Comparison of ENCODE assay signal across 40 cellular contexts in genomic region chr10:98431016-98431415, GRCh38. TPM values are rescaled to one million over a fixed set of nuclear protein-coding genes. Genes with fewer than 3 reads are reported as not detected.
DNase-seq lines count a peak whose midpoint lies in the region; ATAC-seq and TF ChIP-seq lines count a peak whose summit lies in the region.
"Had no signal": no experiment of that assay in that cellular context is flagged by ENCODE, and none has a peak within 500 bp of the region (broad histone marks: within the 10 kb centered on the region; RNA-seq: fewer than 3 reads in every experiment).

No MANE protein-coding gene starts in this region.

- H3K27ac Mint-ChIP-seq in endothelial cell (ENCODE audit: unreplicated experiment): no peak overlapping the region
- H3K27ac Mint-ChIP-seq: activated CD4-positive, alpha-beta memory T cell treated with anti-CD3 and anti-CD28 coated beads for 36 hours; activated T-helper 2 cell treated with anti-CD3 and anti-CD28 coated beads, Interferon-gamma antibody, Interleukin-2, Interleukin-4, amounts not matched to agents 10 μg/mL and 5 μg/mL and 100 μg/mL, durations not matched to agents 14 hours and 24 hours and 36 hours; B cell; CD8-positive, alpha-beta T cell; T-helper 17 cell had no signal

- ATAC-seq in Right ventricle myocardium inferior (peak; percentile 96), left ventricle myocardium superior (peak; percentile 98), HG02678 (IDR thresholded peaks at IDR 0.05; ENCODE audit: unreplicated experiment) (no peak), HG02852 (IDR thresholded peaks at IDR 0.05; ENCODE audit: unreplicated experiment) (no peak)
- ATAC-seq: A549; activated naive CD4-positive, alpha-beta T cell treated with anti-CD3 and anti-CD28 coated beads, Interleukin-2, amount 50 U/mL, for 72 hours; CD8-positive, alpha-beta T cell; GM12878; HepG2; mucosa of descending colon; natural killer cell; pancreas; PC-3; T-helper 17 cell had no signal

- H3K36me3 ChIP-seq in right atrium auricular region: peaks cover 72% of the 10 kb centered on the region
- H3K36me3 ChIP-seq in tibial artery: peaks cover 77 to 95% (median 90%) of the 10 kb centered on the region in 3 donors

- H3K27me3 ChIP-seq in right atrium auricular region (no peaks in the 10 kb centered on the region), tibial artery (no peaks in the 10 kb centered on the region)
- H3K27me3 ChIP-seq: colonic mucosa, pancreas, suprapubic skin had no signal

- DNase-seq in Right ventricle myocardium inferior (ENCODE audit: missing footprints): no peak
- no peak for DNase-seq in right atrium auricular region (ENCODE audit: low spot score)
- no peak for DNase-seq in endothelial cell (ENCODE audit: low spot score)
- DNase-seq in left ventricle myocardium superior: peak; percentile 88
- no peak for DNase-seq in tibial artery
- DNase-seq in hepatic stellate cell (ENCODE audit: low spot score): no peak
- DNase-seq: activated CD4-positive, alpha-beta memory T cell treated with anti-CD3 and anti-CD28 coated beads for 36 hours; activated CD4-positive, CD25-positive, alpha-beta regulatory T cell treated with anti-CD3 and anti-CD28 coated beads, Interleukin-2, amount 50 U/mL, for 72 hours; activated CD8-positive, alpha-beta memory T cell treated with anti-CD3 and anti-CD28 coated beads, Interleukin-2, amount 50 U/mL, for 48 hours; anterior cingulate cortex; CD8-positive, alpha-beta T cell; colonic mucosa; DMS 273 treated with DMSO at 0.1 percent for 48 hours; effector memory CD4-positive, alpha-beta T cell; EL; HCEC 1CT; Kasumi-1; kidney glomerular epithelial cell; mucosa of descending colon; MV-4-11; natural killer cell; NCI-H1436; NCI-H2081; NCI-H2227 treated with DMSO at 0.1 percent for 48 hours; NCI-H526 treated with DMSO at 0.1 percent for 48 hours; PC-3; SHP77; stimulated activated naive CD4-positive, alpha-beta T cell treated with Interleukin-2 at 50 U/mL for 16 hours; T-helper 17 cell had no signal

- no peak overlapping the region for H3K4me3 ChIP-seq in right atrium auricular region
- no peak overlapping the region for H3K4me3 ChIP-seq in tibial artery
- H3K4me3 ChIP-seq: A549, colonic mucosa, GM12878, mucosa of descending colon, pancreas, smooth muscle cell, suprapubic skin had no signal

- peaks cover 5% of the 10 kb centered on the region for H3K9me3 Mint-ChIP-seq in endothelial cell (ENCODE audit: unreplicated experiment)

- H3K4me1 ChIP-seq in right atrium auricular region: peaks cover 0 to 5% of the 10 kb centered on the region in 2 donors
- H3K4me1 ChIP-seq in tibial artery: no peaks in the 10 kb centered on the region
- H3K4me1 ChIP-seq: A549, colonic mucosa, pancreas, suprapubic skin had no signal

- H3K4me3 Mint-ChIP-seq in endothelial cell (ENCODE audit: unreplicated experiment): peak overlapping the region; percentile 65
- H3K4me3 Mint-ChIP-seq: activated CD4-positive, alpha-beta memory T cell treated with anti-CD3 and anti-CD28 coated beads for 36 hours; B cell; CD8-positive, alpha-beta T cell; natural killer cell; T-helper 17 cell had no signal

- H3K9me3 ChIP-seq in right atrium auricular region (peaks cover 0 to 7% of the 10 kb centered on the region in 2 donors), tibial artery (no peaks in the 10 kb centered on the region)
- H3K9me3 ChIP-seq: colonic mucosa, mucosa of descending colon, pancreas, suprapubic skin had no signal

- H3K27ac ChIP-seq in right atrium auricular region (peak overlapping the region in 1 of 2 donors; percentile 72), tibial artery (no peak overlapping the region)
- H3K27ac ChIP-seq: A549, colonic mucosa, pancreas, suprapubic skin had no signal

- H3K36me3 Mint-ChIP-seq in endothelial cell (ENCODE audit: low read depth, unreplicated experiment): peaks cover 57% of the 10 kb centered on the region

- intact Hi-C loops in Right ventricle myocardium inferior (cut with DNase I) (no loop called here), left ventricle myocardium superior (cut with micrococcal nuclease) (no loop called here), tibial artery (cut with DNase I; ENCODE audit: low total_unique reads) (no loop called here)

- no peak for TF ChIP-seq CTCF in right atrium auricular region (IDR thresholded peaks at IDR 0.05)
- TF ChIP-seq CTCF in endothelial cell (IDR thresholded peaks at IDR 0.05; ENCODE audit: unreplicated experiment): no peak
- TF ChIP-seq CTCF in tibial artery (IDR thresholded peaks at IDR 0.05): no peak

- peaks cover 3% of the 10 kb centered on the region for H3K27me3 Mint-ChIP-seq in endothelial cell (ENCODE audit: unreplicated experiment)
- H3K27me3 Mint-ChIP-seq: activated CD4-positive, alpha-beta memory T cell treated with anti-CD3 and anti-CD28 coated beads for 36 hours; B cell; T-helper 17 cell had no signal

- H3K4me1 Mint-ChIP-seq in endothelial cell (ENCODE audit: unreplicated experiment): no peaks in the 10 kb centered on the region
- H3K4me1 Mint-ChIP-seq: B cell, natural killer cell had no signal

RNA-seq across cellular contexts. Expression of gene HPS1, which starts 15.7 kb away (rescaled TPM):
- total RNA-seq in Right ventricle myocardium inferior: 27.9 TPM
- 10 to 100 TPM; 26.9 to 43.6 TPM for total RNA-seq in right atrium auricular region
- 30.6 TPM for total RNA-seq in endothelial cell (ENCODE audit: unreplicated experiment)
- total RNA-seq in left ventricle myocardium superior: 28.9 TPM

RNA-seq across cellular contexts. Expression of gene PYROXD2, which starts 16.0 kb away (rescaled TPM):
- total RNA-seq in Right ventricle myocardium inferior (10.7 TPM), right atrium auricular region (1 to 10 TPM; 1.8 to 5.2 TPM), endothelial cell (ENCODE audit: unreplicated experiment) (5.8 TPM), left ventricle myocardium superior (11.6 TPM)

Comparison
In these comparisons a context has a peak if more than half of its experiments do, and no peak if none do; other contexts are left out.
1. ATAC-seq: peak in Right ventricle myocardium inferior (single experiment) and left ventricle myocardium superior (single experiment); none in HG02678 (single experiment) and HG02852 (single experiment).